Comparison of ENCODE assay signal across 8 cellular contexts in the genomic region with DNA sequence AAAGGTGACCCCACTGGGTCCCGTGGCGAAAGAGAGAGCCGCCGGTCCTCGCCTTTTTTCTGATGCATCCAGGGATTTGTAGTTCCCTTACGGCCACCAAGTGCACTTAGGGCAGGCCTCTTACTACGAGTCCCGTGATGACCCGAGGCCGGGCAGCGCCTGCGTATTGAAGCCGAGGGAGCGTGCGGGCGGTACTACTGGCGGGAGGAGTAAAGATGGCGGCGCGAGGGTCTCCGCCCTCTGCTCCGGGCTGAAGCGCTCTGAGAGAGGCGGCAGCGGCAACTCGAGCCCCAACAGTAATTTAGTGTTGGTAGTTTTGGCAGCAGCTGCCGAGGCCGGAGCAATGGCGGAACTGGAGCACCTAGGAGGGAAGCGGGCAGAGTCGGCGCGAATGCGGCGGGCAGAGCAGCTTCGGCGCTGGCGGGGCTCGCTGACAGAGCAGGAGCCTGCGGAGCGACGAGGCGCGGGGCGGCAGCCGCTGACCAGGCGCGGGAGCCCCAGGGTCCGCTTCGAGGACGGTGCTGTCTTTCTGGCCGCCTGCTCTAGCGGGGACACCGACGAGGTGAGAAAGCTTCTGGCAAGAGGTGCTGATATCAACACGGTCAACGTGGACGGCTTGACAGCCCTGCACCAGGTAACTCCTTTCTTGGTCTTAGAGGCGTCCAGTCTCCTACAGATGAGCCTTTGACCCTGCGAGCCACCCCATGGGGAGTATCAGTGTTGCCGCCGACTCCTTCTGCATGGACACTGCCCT. TPM values are rescaled to one million over a fixed set of nuclear protein-coding genes. Genes with fewer than 3 reads are reported as not detected.
DNase-seq lines count a peak whose midpoint lies in the region; ATAC-seq, FAIRE-seq and TF ChIP-seq lines count a peak whose summit lies in the region.

A gene with protein sequence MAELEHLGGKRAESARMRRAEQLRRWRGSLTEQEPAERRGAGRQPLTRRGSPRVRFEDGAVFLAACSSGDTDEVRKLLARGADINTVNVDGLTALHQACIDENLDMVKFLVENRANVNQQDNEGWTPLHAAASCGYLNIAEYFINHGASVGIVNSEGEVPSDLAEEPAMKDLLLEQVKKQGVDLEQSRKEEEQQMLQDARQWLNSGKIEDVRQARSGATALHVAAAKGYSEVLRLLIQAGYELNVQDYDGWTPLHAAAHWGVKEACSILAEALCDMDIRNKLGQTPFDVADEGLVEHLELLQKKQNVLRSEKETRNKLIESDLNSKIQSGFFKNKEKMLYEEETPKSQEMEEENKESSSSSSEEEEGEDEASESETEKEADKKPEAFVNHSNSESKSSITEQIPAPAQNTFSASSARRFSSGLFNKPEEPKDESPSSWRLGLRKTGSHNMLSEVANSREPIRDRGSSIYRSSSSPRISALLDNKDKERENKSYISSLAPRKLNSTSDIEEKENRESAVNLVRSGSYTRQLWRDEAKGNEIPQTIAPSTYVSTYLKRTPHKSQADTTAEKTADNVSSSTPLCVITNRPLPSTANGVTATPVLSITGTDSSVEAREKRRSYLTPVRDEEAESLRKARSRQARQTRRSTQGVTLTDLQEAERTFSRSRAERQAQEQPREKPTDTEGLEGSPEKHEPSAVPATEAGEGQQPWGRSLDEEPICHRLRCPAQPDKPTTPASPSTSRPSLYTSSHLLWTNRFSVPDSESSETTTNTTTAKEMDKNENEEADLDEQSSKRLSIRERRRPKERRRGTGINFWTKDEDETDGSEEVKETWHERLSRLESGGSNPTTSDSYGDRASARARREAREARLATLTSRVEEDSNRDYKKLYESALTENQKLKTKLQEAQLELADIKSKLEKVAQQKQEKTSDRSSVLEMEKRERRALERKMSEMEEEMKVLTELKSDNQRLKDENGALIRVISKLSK (plus strand): TSS at position 191 of the 754 bp plus-strand sequence. CDS start 153 bp downstream, at position 344.

- H4K8ac ChIP-seq in H1 (ENCODE audit: extremely low read depth, insufficient read depth, low read length) (peak within 1 kb of the TSS; percentile 79), mesendoderm (ENCODE audit: low read depth, low read length) (no peak within 1 kb of the TSS)

- no peak within 1 kb of the TSS; the same call in 1 of the 2 replicates for H3K18ac ChIP-seq in H1 (ENCODE audit: extremely low read depth, low read length)
- peak within 1 kb of the TSS; percentile 20 for H3K18ac ChIP-seq in mesendoderm (ENCODE audit: low read length)

- H3K23me2 ChIP-seq in H1 (ENCODE audit: low read depth, low read length) = peaks cover 8% of the 10 kb centered on the region

- H2AFZ ChIP-seq in H1 (ENCODE audit: low read length) = peak within 1 kb of the TSS; percentile 52

- H3K9ac ChIP-seq in H1 (replicated peaks in 1 of 4; ENCODE audit: extremely low read depth in 1 of 4, low read depth in 3 of 4, low read length in 3 of 4) = peak within 1 kb of the TSS; percentile 25 to 80 (median 75)
- H3K9ac ChIP-seq in mesendoderm (ENCODE audit: low read length) = peak within 1 kb of the TSS; percentile 73

- no peaks in the 10 kb centered on the region for H3K27me3 ChIP-seq in H1 (replicated peaks in 1 of 4; ENCODE audit: control insufficient read depth in 3 of 4, extremely low read depth in 1 of 4, insufficient read depth in 3 of 4, low read length in 3 of 4)
- H3K27me3 ChIP-seq in mesendoderm (ENCODE audit: insufficient read depth, low read length, poor library complexity) = no peaks in the 10 kb centered on the region

- H3K4me1 ChIP-seq in H1 (replicated peaks in 1 of 4; ENCODE audit: control insufficient read depth in 3 of 4, insufficient read depth in 4 of 4, low read length in 3 of 4) (peaks cover 0 to 5% (median 0%) of the 10 kb centered on the region in 4 experiments; a peak in 1 of 7 replicates), mesendoderm (ENCODE audit: control insufficient read depth, low read depth, low read length) (no peaks in the 10 kb centered on the region)

- peak in 1 of 2 experiments; percentile 72; a peak in 2 of 3 replicates for TF ChIP-seq POLR2A in H1 (IDR thresholded peaks at IDR 0.05; ENCODE audit: control extremely low read depth in 1 of 2, low read depth in 2 of 2, low read length in 2 of 2)

- FAIRE-seq in HTR-8/SVneo (lab: Jason Lieb, UNC) (peak; percentile 59), H1 (lab: Jason Lieb, UNC) (no peak)

- peak; percentile 90 for DNase-seq in COLO829 (ENCODE audit: low spot score)
- peak; percentile 97 for DNase-seq in HTR-8/SVneo (ENCODE audit: insufficient read length, low spot score)
- DNase-seq in NOMO-1 treated with dmso at 0.1 percent for 144 hours (lab: John Stamatoyannopoulos, UW; ENCODE audit: unreplicated experiment) = peak; percentile 97
- peak; percentile 79 to 88 (median 80) for DNase-seq in activated CD8-positive, alpha-beta memory T cell treated with anti-CD3 and anti-CD28 coated beads for 48 hours (ENCODE audit: low read depth in 2 of 3, low spot score in 2 of 3)
- peak; percentile 92 to 95 for DNase-seq in H1 (ENCODE audit: low read depth in 1 of 2, low spot score in 2 of 2)
- DNase-seq in mesendoderm = peak; percentile 100
- DNase-seq in stimulated activated CD8-positive, alpha-beta memory T cell treated with anti-CD3 and anti-CD28 coated beads, Interleukin-15, amount 100 ng/mL, for 1 hour (ENCODE audit: low read depth) = peak; percentile 88

- H2BK120ac ChIP-seq in H1 (replicated peaks; ENCODE audit: low read depth, low read length) (no peak within 1 kb of the TSS), mesendoderm (ENCODE audit: low read depth, low read length) (no peak within 1 kb of the TSS)

- H3K4me2 ChIP-seq in H1 (ENCODE audit: insufficient read depth in 1 of 2, low read depth in 2 of 2, low read length in 2 of 2) = peak within 1 kb of the TSS; percentile 89 to 97
- peak within 1 kb of the TSS; percentile 95 for H3K4me2 ChIP-seq in mesendoderm (ENCODE audit: low read length)

- H3K4me3 ChIP-seq in H1 (ENCODE audit: extremely low read depth in 1 of 4, insufficient read depth in 2 of 4, low read depth in 3 of 4, low read length in 4 of 4) = peak within 1 kb of the TSS; percentile 76 to 94 (median 88)
- H3K4me3 ChIP-seq in mesendoderm (ENCODE audit: low read length) = peak within 1 kb of the TSS; percentile 83

- ATAC-seq in GM21367 (IDR thresholded peaks at IDR 0.05; ENCODE audit: unreplicated experiment) = peak; percentile 97

- H3K36me3 ChIP-seq in H1 (ENCODE audit: control insufficient read depth in 2 of 4, insufficient read depth in 4 of 4, low read length in 3 of 4) = no peaks in the 10 kb centered on the region
- no peaks in the 10 kb centered on the region for H3K36me3 ChIP-seq in mesendoderm (ENCODE audit: control insufficient read depth, insufficient read depth, low read length)

- no peak within 1 kb of the TSS for H4K91ac ChIP-seq in H1 (replicated peaks; ENCODE audit: insufficient read length, low read length)

- H3K27ac ChIP-seq in H1 (ENCODE audit: low read depth, low read length) (peak within 1 kb of the TSS; percentile 46; the same call in 1 of the 2 replicates), mesendoderm (ENCODE audit: low read depth, low read length) (peak within 1 kb of the TSS; percentile 55)

- TF ChIP-seq RAD21 in H1 (IDR thresholded peaks at IDR 0.05 in 1 of 2, conservative IDR thresholded peaks at IDR 0.05 in 1 of 2; ENCODE audit: low read depth in 2 of 2, low read length in 2 of 2) = no peak

- POLR2A ChIA-PET in H1 (lab: Charles Lee; ENCODE audit: partially characterized antibody) = interaction anchor here (0.6 to 2.1 kb wide), 6 partner anchors 8 to 26 kb away, joined by 3 to 6 read pairs (median 3); no protein-coding TSS in a partner anchor

- no peaks in the 10 kb centered on the region for H3K9me3 ChIP-seq in H1 (ENCODE audit: insufficient read depth in 2 of 2, low read depth in 1 of 2, low read length in 1 of 2)

- H4K5ac ChIP-seq in H1 (ENCODE audit: insufficient read length, low read depth, low read length) (peak within 1 kb of the TSS; percentile 20), mesendoderm (ENCODE audit: low read length) (no peak within 1 kb of the TSS)

- H3K23ac ChIP-seq in H1 (ENCODE audit: insufficient read length) = no peak within 1 kb of the TSS
- no peak within 1 kb of the TSS for H3K23ac ChIP-seq in mesendoderm (ENCODE audit: low read length)

- H4K20me1 ChIP-seq in H1 (replicated peaks in 1 of 2; ENCODE audit: control insufficient read depth in 1 of 2, insufficient read depth in 2 of 2, low read length in 2 of 2) = no peaks in the 10 kb centered on the region

- H3K14ac ChIP-seq in H1 (ENCODE audit: insufficient read length) = no peak within 1 kb of the TSS

- TF ChIP-seq EP300 in H1 (IDR thresholded peaks at IDR 0.05; ENCODE audit: borderline replicate concordance in 1 of 2, low read depth in 2 of 2, low read length in 2 of 2) = no peak; a peak in 1 of 3 replicates

- H3K4ac ChIP-seq in H1 (replicated peaks; ENCODE audit: insufficient read length, low read depth, low read length) = no peak within 1 kb of the TSS
- H3K4ac ChIP-seq in mesendoderm (ENCODE audit: low read depth, low read length) = no peak within 1 kb of the TSS

- peak within 1 kb of the TSS; percentile 75; the same call in 1 of the 2 replicates for H2BK12ac ChIP-seq in H1 (ENCODE audit: low read depth, low read length)

- H2AK5ac ChIP-seq in H1 (ENCODE audit: low read depth, low read length) (peak within 1 kb of the TSS; percentile 5; the same call in 1 of the 2 replicates), mesendoderm (ENCODE audit: low read length) (no peak within 1 kb of the TSS)

- peak within 1 kb of the TSS; percentile 87 for H2BK5ac ChIP-seq in H1 (ENCODE audit: low read depth, low read length)
- no peak within 1 kb of the TSS for H2BK5ac ChIP-seq in mesendoderm (ENCODE audit: low read length)

- H3K79me1 ChIP-seq in H1 (ENCODE audit: low read depth, low read length) = no peaks in the 10 kb centered on the region
- no peaks in the 10 kb centered on the region for H3K79me1 ChIP-seq in mesendoderm (ENCODE audit: low read length)

- no peak within 1 kb of the TSS for H3K56ac ChIP-seq in H1 (replicated peaks; ENCODE audit: insufficient read length, low read depth, low read length)
- H3K56ac ChIP-seq in mesendoderm (ENCODE audit: low read length) = peak within 1 kb of the TSS; percentile 86

- H2BK20ac ChIP-seq in H1 (ENCODE audit: low read length) = no peak within 1 kb of the TSS

- TF ChIP-seq CTCF in H1 (IDR thresholded peaks at IDR 0.05; ENCODE audit: control extremely low read depth in 1 of 3, insufficient read depth in 1 of 3, low read depth in 1 of 3, low read length in 3 of 3) = no peak

- no peak within 1 kb of the TSS for H2BK15ac ChIP-seq in H1 (ENCODE audit: low read length)
- H2BK15ac ChIP-seq in mesendoderm (replicated peaks; ENCODE audit: low read depth) = no peak within 1 kb of the TSS

- WGBS in H1 (ENCODE audit: extremely low coverage in 1 of 2, insufficient coverage in 1 of 2, insufficient read length in 1 of 2, insufficient replicate concordance in 2 of 2, low coverage in 1 of 2, low lambda C conversion rate in 2 of 2, missing lambda C conversion rate in 1 of 2), 2 experiments = 1% methylated on average over 55 of the region's 62 CpGs; no CpG with 5 or more reads in 1 of the 2 experiments
- WGBS in mesendoderm (ENCODE audit: extremely low coverage, insufficient coverage, low lambda C conversion rate) = no CpG with 5 or more reads among the region's 62 CpGs

- CTCF ChIA-PET in H1 (lab: Charles Lee; ENCODE audit: partially characterized antibody) = interaction anchor here (0.8 to 2.1 kb wide), 8 partner anchors 13 to 213 kb away, joined by 3 to 6 read pairs (median 4); no protein-coding TSS in a partner anchor

- H3K79me2 ChIP-seq in H1 (ENCODE audit: control insufficient read depth in 1 of 2, insufficient read depth in 2 of 2, low read length in 2 of 2) (peaks cover 0 to 28% of the 10 kb centered on the region in 2 experiments; a peak in 3 of 4 replicates), mesendoderm (ENCODE audit: control insufficient read depth, insufficient read depth, low read length) (no peaks in the 10 kb centered on the region)

RNA-seq across cellular contexts. Expression of the gene that starts here (rescaled TPM):
- total RNA-seq in H1 (2021; fragmentation: NEBNext Ultra II Directional; extraction: Animal tissue kit (Norgen Biotek cat#: 25700)) = 14.4 and 18.7 TPM in 2 replicates
- 7.9 and 18.6 TPM in 2 replicates for polyA plus RNA-seq in H1 (2011; rRNA removed)
- polyA plus RNA-seq in H1 (2011; cell fraction: cytosol; rRNA removed) = 14.3 TPM
- 38.3 TPM for polyA plus RNA-seq in H1 (2011; cell fraction: nucleus; rRNA removed)
- polyA plus RNA-seq in H1 (2012, experiment 1 of 2) = 3.3 to 5.6 TPM (median 4.9 TPM) in 4 replicates
- 0.33 TPM for polyA plus RNA-seq in H1 (2012, experiment 2 of 2)
- 6.8 TPM for polyA plus RNA-seq in H1 (2013, experiment 1 of 2)
- polyA plus RNA-seq in H1 (2013, experiment 2 of 2) = 6.5 TPM
- 67.6 and 75.2 TPM in 2 replicates for polyA minus RNA-seq in H1 (2011; rRNA and poly(A)+ RNA removed)
- polyA minus RNA-seq in H1 (2011; cell fraction: cytosol; rRNA and poly(A)+ RNA removed) = 9.8 TPM
- 99.9 TPM for polyA minus RNA-seq in H1 (2011; cell fraction: nucleus; rRNA and poly(A)+ RNA removed)
- 3.2 TPM for polyA plus RNA-seq in mesendoderm (2013, experiment 1 of 2)
- polyA plus RNA-seq in mesendoderm (2013, experiment 2 of 2) = 2.7 TPM

Comparison
In these comparisons a context has a peak if more than half of its experiments do, and no peak if none do; other contexts are left out.
1. Peak in every context shown above with its lines: DNase-seq, ATAC-seq, H3K4me3 ChIP-seq and H3K27ac ChIP-seq.